In the genomic region with DNA sequence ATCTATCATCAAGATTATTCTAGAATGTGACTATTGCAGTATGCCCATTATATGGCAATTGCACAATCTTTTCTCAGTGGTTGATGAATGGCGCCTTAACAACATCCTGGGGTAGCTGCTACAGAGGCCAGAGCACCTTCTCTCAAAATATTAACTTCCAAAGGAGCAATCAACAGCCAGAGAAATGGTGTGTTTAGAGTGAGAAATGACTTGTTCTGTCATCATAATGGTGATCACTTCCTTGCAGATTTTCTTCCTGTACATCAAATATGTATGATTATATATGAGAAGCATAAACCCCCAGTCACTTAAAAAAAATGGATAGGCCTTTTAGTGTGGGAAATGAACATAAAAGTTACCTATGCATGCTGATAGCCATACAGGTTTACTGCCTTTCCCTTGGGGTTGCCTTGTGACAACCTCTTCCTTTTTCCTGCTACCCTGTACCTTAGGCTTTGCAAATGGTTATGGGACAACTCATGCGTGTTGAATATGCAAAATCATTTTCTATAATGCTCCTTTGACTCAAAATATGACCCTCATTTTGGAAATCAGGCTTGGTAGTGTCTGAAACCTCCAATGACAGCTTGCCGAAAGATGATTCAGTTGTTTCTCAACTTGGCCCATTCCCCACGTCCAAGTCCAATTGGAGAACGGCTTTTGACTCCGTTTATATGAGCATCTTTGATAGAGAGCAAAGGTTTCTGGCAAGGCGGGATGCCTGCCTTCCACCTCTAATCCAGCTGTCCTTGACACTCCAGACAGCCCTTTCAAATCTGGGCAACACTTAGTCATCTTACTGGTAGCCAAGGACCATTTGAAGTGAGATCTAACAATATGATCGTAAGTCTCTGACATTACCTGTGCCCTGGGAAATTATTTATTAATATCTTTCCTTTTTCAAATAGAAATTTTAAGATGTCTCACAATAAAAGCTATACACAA, we compare ENCODE assay signal across 12 cellular contexts.
A peak's percentile ranks its signal among the peaks of the same experiment; 100 is the strongest.
DNase-seq lines count a peak whose midpoint lies in the region; ATAC-seq and TF ChIP-seq lines count a peak whose summit lies in the region.
"Had no signal": no experiment of that assay in that cellular context is flagged by ENCODE, and none has a peak within 500 bp of the region (broad histone marks: within the 10 kb centered on the region; RNA-seq: fewer than 3 reads in every experiment).

No MANE protein-coding gene starts in this region.

- CTCF ChIA-PET in activated B cell treated with CpG ODN at 0.5 μM for 24 hours (lab: Charles Lee) = no interaction called here

- H3K27me3 Mint-ChIP-seq in activated B cell treated with CpG ODN at 0.5 μM for 24 hours = no peaks in the 10 kb centered on the region

- no peak overlapping the region for H3K27ac ChIP-seq in prostate gland
- H3K27ac ChIP-seq: cardiac muscle cell had no signal

- no peak overlapping the region for H3K4me3 ChIP-seq in prostate gland
- H3K4me3 ChIP-seq: cardiac muscle cell had no signal

- H3K9me3 ChIP-seq in prostate gland = no peaks in the 10 kb centered on the region

- no peaks in the 10 kb centered on the region for H3K9me3 Mint-ChIP-seq in activated B cell treated with CpG ODN at 0.5 μM for 24 hours
- H3K9me3 Mint-ChIP-seq: nephron progenitor cell had no signal

- ATAC-seq in GM18511 (IDR thresholded peaks at IDR 0.05; ENCODE audit: unreplicated experiment) = peak; percentile 97
- peak; percentile 85 for ATAC-seq in GM21390 (IDR thresholded peaks at IDR 0.05; ENCODE audit: unreplicated experiment)
- peak; percentile 73 for ATAC-seq in HG03060 (IDR thresholded peaks at IDR 0.05; ENCODE audit: low read depth, unreplicated experiment)
- peak; percentile 79 for ATAC-seq in activated B cell treated with CpG ODN at 0.5 μM for 24 hours (ENCODE audit: low read depth)

- TF ChIP-seq CTCF in activated B cell treated with CpG ODN at 0.5 μM for 24 hours (IDR thresholded peaks at IDR 0.05) = no peak
- TF ChIP-seq CTCF in prostate gland (IDR thresholded peaks at IDR 0.05) = no peak

- intact Hi-C loops in activated B cell treated with CpG ODN at 0.5 μM for 24 hours (cut with micrococcal nuclease) = no loop called here
- intact Hi-C loops in prostate gland (cut with DNase I) = no loop called here

- H3K4me1 ChIP-seq in prostate gland (replicated peaks) = no peaks in the 10 kb centered on the region

- POLR2A ChIA-PET in activated B cell treated with CpG ODN at 0.5 μM for 24 hours (lab: Charles Lee) = no interaction called here

- DNase-seq in activated B cell treated with CpG ODN at 0.5 μM for 24 hours = no peak
- no peak for DNase-seq in retina
- no peak for DNase-seq in NCI-H2107 treated with DMSO at 0.1 percent for 48 hours (lab: John Stamatoyannopoulos, UW; ENCODE audit: unreplicated experiment)
- DNase-seq in NCI-H2081 treated with DMSO at 0.1 percent for 48 hours (lab: John Stamatoyannopoulos, UW) = no peak
- DNase-seq in prostate gland (ENCODE audit: low spot score) = no peak
- DNase-seq: NCI-H2171, nephron progenitor cell, Right ventricle myocardium superior had no signal

- H3K4me3 Mint-ChIP-seq in activated B cell treated with CpG ODN at 0.5 μM for 24 hours = peak overlapping the region; percentile 25
- H3K4me3 Mint-ChIP-seq: nephron progenitor cell had no signal

- H3K36me3 Mint-ChIP-seq in activated B cell treated with CpG ODN at 0.5 μM for 24 hours (ENCODE audit: low read depth) = no peaks in the 10 kb centered on the region

- H3K27me3 ChIP-seq in prostate gland (replicated peaks; ENCODE audit: insufficient read depth) = no peaks in the 10 kb centered on the region
- H3K27me3 ChIP-seq: cardiac muscle cell had no signal

- 69% methylated on average over 8 of the region's 8 CpGs for WGBS in prostate gland

- no peak for TF ChIP-seq POLR2A in prostate gland (IDR thresholded peaks at IDR 0.05)

- no peak overlapping the region for H3K27ac Mint-ChIP-seq in activated B cell treated with CpG ODN at 0.5 μM for 24 hours
- H3K27ac Mint-ChIP-seq: nephron progenitor cell had no signal

- H3K4me1 Mint-ChIP-seq in activated B cell treated with CpG ODN at 0.5 μM for 24 hours = peaks cover 13% of the 10 kb centered on the region

- H3K36me3 ChIP-seq in prostate gland = no peaks in the 10 kb centered on the region
- H3K36me3 ChIP-seq: cardiac muscle cell had no signal
